ENCODE assay signal across 10 cellular contexts in the genomic region with DNA sequence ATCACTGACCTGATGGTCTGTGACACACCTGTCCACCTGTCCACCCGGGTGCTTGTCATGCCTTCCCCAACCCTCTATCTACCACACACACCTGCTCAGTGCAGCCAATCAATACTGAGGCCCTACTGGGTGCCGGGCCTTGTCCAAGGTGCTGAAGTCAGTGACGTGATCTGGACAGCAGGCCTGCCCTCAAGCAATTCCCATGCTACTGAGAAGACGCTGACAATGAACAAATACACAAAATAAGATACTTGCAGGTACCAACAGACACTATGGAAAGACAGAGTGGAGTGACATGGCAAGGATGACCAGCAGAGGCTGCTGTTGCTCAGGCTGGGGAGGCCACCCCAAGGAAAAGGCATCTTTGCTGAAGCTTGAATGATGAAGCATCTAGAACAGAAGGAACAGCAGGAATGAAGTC. TPM values are rescaled to one million over a fixed set of nuclear protein-coding genes. Genes with fewer than 3 reads are reported as not detected.
DNase-seq lines count a peak whose midpoint lies in the region; ATAC-seq and TF ChIP-seq lines count a peak whose summit lies in the region.
"Had no signal": no experiment of that assay in that cellular context is flagged by ENCODE, and none has a peak within 500 bp of the region (broad histone marks: within the 10 kb centered on the region; RNA-seq: fewer than 3 reads in every experiment).

No MANE protein-coding gene starts in this region.

- no peak overlapping the region for H3K9ac ChIP-seq in mesendoderm (ENCODE audit: low read length)

- peaks cover 4% of the 10 kb centered on the region for H3K4me1 Mint-ChIP-seq in MCF 10A (ENCODE audit: insufficient read depth, unreplicated experiment)
- H3K4me1 Mint-ChIP-seq: activated B cell treated with CpG ODN at 0.5 μM for 24 hours, B cell had no signal

- TF ChIP-seq CTCF in MCF 10A (IDR thresholded peaks at IDR 0.05; ENCODE audit: unreplicated experiment), result peak; percentile 52

- H4K5ac ChIP-seq in mesendoderm (ENCODE audit: low read length), result no peak overlapping the region

- no peak overlapping the region for H2BK15ac ChIP-seq in mesendoderm (replicated peaks; ENCODE audit: low read depth)

- H3K79me1 ChIP-seq in mesendoderm (ENCODE audit: low read length), result no peaks in the 10 kb centered on the region

- H3K18ac ChIP-seq in mesendoderm (ENCODE audit: low read length), result no peak overlapping the region

- ATAC-seq in HG02973 (IDR thresholded peaks at IDR 0.05; ENCODE audit: unreplicated experiment), result no peak
- ATAC-seq in HG02938 (IDR thresholded peaks at IDR 0.05; ENCODE audit: unreplicated experiment), result no peak

- H2BK5ac ChIP-seq in mesendoderm (ENCODE audit: low read length), result no peak overlapping the region

- H3K23ac ChIP-seq in mesendoderm (ENCODE audit: low read length), result no peak overlapping the region

- no peak overlapping the region for H3K4ac ChIP-seq in mesendoderm (ENCODE audit: low read depth, low read length)

- H2AK5ac ChIP-seq in mesendoderm (ENCODE audit: low read length), result no peak overlapping the region

- no peak overlapping the region for H2BK120ac ChIP-seq in mesendoderm (ENCODE audit: low read depth, low read length)

- no peak overlapping the region for H3K4me2 ChIP-seq in mesendoderm (ENCODE audit: low read length)

- no peaks in the 10 kb centered on the region for H3K79me2 ChIP-seq in mesendoderm (ENCODE audit: control insufficient read depth, insufficient read depth, low read length)

- CTCF ChIA-PET in MCF 10A (lab: Yijun Ruan, JAX), result interaction anchor here (0.5 to 1.6 kb wide), 4 partner anchors 10 to 242 kb away, joined by 3 to 5 read pairs (median 3); no protein-coding TSS in a partner anchor

- DNase-seq in NCI-H1092 treated with DMSO at 0.1 percent for 48 hours (lab: John Stamatoyannopoulos, UW) (peak; percentile 13), NCI-H1092 (lab: John Stamatoyannopoulos, UW) (no peak), LHCN-M2 (ENCODE audit: low read depth) (peak; percentile 34), MCF 10A (ENCODE audit: unreplicated experiment) (peak; percentile 28), mesendoderm (peak; percentile 62), KG1 (lab: John Stamatoyannopoulos, UW) (no peak)
- DNase-seq: activated B cell treated with CpG ODN at 0.5 μM for 24 hours had no signal

- H3K27me3 ChIP-seq in mesendoderm (ENCODE audit: insufficient read depth, low read length, poor library complexity), result no peaks in the 10 kb centered on the region

- no CpG with 5 or more reads among the region's 4 CpGs for whole genome bisulfite sequencing in mesendoderm (ENCODE audit: extremely low coverage, insufficient coverage, low lambda C conversion rate)

- no peaks in the 10 kb centered on the region for H3K36me3 ChIP-seq in mesendoderm (ENCODE audit: control insufficient read depth, insufficient read depth, low read length)

- H3K4me3 ChIP-seq in mesendoderm (ENCODE audit: low read length), result no peak overlapping the region

- H3K9me3 Mint-ChIP-seq in MCF 10A (ENCODE audit: unreplicated experiment), result no peaks in the 10 kb centered on the region
- H3K9me3 Mint-ChIP-seq: activated B cell treated with CpG ODN at 0.5 μM for 24 hours had no signal

- BruUV-seq in MCF 10A (replicated peaks; lab: Mats Ljungman, UMichigan), result no TSS peak

- H3K27me3 Mint-ChIP-seq in MCF 10A (ENCODE audit: insufficient read depth, unreplicated experiment), result no peaks in the 10 kb centered on the region
- H3K27me3 Mint-ChIP-seq: activated B cell treated with CpG ODN at 0.5 μM for 24 hours had no signal

- no peak overlapping the region for H3K56ac ChIP-seq in mesendoderm (ENCODE audit: low read length)

- intact Hi-C loops in MCF 10A (cut with micrococcal nuclease), result loop anchor here (1.0 kb wide), 2 partner anchors 41 to 145 kb away; no protein-coding TSS in a partner anchor

- no peak overlapping the region for H3K4me3 Mint-ChIP-seq in MCF 10A (ENCODE audit: unreplicated experiment)
- H3K4me3 Mint-ChIP-seq: activated B cell treated with CpG ODN at 0.5 μM for 24 hours, B cell had no signal

- POLR2A ChIA-PET in MCF 10A (lab: Yijun Ruan, JAX), result no interaction called here

- no peaks in the 10 kb centered on the region for H3K4me1 ChIP-seq in mesendoderm (ENCODE audit: control insufficient read depth, low read depth, low read length)

- H3K27ac ChIP-seq in mesendoderm (ENCODE audit: low read depth, low read length), result no peak overlapping the region

- no peak overlapping the region for H3K27ac Mint-ChIP-seq in MCF 10A (ENCODE audit: low read depth, unreplicated experiment)
- H3K27ac Mint-ChIP-seq: activated B cell treated with CpG ODN at 0.5 μM for 24 hours, B cell had no signal

- H3K36me3 Mint-ChIP-seq in MCF 10A (ENCODE audit: insufficient read depth, unreplicated experiment), result no peaks in the 10 kb centered on the region

- no peak overlapping the region for H4K8ac ChIP-seq in mesendoderm (ENCODE audit: low read depth, low read length)

RNA-seq across cellular contexts. Expression of gene PLAAT3, which starts 21.2 kb away (rescaled TPM):
- total RNA-seq in LHCN-M2 (2014; rRNA removed) (8.5 and 19.1 TPM in 2 replicates), MCF 10A (2022) (3.6 and 3.9 TPM in 2 replicates)
- 60.8 TPM for polyA plus RNA-seq in LHCN-M2 (2012)
- polyA plus RNA-seq in mesendoderm (2013, experiment 1 of 2), result 38.8 TPM
- polyA plus RNA-seq in mesendoderm (2013, experiment 2 of 2), result 37.6 TPM

RNA-seq across cellular contexts. Expression of gene PLAAT2, which starts 29.8 kb away (rescaled TPM):
- total RNA-seq in LHCN-M2 (2014; rRNA removed), result not detected in 2 replicates
- polyA plus RNA-seq in LHCN-M2 (2012), result 0.17 TPM
- 0.58 TPM in 1 of 2 replicates, not detected in the other for total RNA-seq in MCF 10A (2022)
- 0.11 TPM for polyA plus RNA-seq in mesendoderm (2013, experiment 1 of 2)
- 0.08 TPM for polyA plus RNA-seq in mesendoderm (2013, experiment 2 of 2)
- total RNA-seq: activated B cell treated with CpG ODN at 0.5 μM for 24 hours, B cell had no signal

RNA-seq across cellular contexts. Expression of gene PLAAT4, which starts 56.4 kb away (rescaled TPM):
- total RNA-seq in LHCN-M2 (2014; rRNA removed) (3.5 and 7.0 TPM in 2 replicates), MCF 10A (2022) (0.69 and 0.96 TPM in 2 replicates)
- 7.8 TPM for polyA plus RNA-seq in LHCN-M2 (2012)
- polyA plus RNA-seq in mesendoderm (2013, experiment 1 of 2), result 0.39 TPM
- polyA plus RNA-seq in mesendoderm (2013, experiment 2 of 2), result 0.38 TPM

Comparison
In these comparisons a context has a peak if more than half of its experiments do, and no peak if none do; other contexts are left out.
1. DNase-seq: peak in NCI-H1092 treated with DMSO at 0.1 percent for 48 hours (single experiment), LHCN-M2 (single experiment), MCF 10A (single experiment) and mesendoderm (single experiment); none in NCI-H1092 (single experiment) and KG1 (single experiment).